ENCODE assay signal across 12 cellular contexts in the genomic region with DNA sequence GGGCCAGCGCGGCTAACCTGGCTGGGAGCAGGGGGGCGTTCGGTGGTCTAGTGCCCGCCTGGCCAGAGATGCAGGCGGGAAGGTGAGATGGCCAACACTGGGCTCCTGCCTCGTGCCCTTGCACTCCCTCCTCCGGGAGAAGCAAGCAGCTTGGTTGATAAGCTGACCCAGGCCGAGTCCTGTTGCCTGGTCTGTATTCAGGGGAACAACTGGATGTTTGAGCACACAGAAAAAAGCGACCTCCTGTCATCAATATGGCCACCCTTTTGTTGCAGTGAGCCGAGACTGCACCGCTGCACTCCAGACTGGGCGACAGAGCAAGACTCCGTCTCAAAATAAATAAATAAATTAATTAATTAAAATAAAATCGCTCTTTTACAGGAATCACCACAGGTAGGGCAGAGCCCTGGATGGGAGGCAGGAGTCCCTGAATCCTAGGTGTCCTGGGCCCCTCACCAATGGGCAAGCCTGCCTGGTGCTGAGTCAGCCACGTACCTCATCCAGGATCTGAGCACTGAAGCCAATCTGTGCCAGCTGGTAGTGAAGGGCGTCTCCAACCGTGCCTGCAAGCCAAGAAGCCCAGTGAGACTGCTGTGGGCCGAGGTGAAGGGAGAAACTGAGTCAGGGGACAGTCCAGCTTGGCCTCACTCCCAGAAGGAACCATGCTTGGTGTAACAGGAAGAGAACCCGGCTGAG. TPM values are rescaled to one million over a fixed set of nuclear protein-coding genes. Genes with fewer than 3 reads are reported as not detected.
DNase-seq lines count a peak whose midpoint lies in the region; TF ChIP-seq lines count a peak whose summit lies in the region.
"Had no signal": no experiment of that assay in that cellular context is flagged by ENCODE, and none has a peak within 500 bp of the region (broad histone marks: within the 10 kb centered on the region; RNA-seq: fewer than 3 reads in every experiment).

No MANE protein-coding gene starts in this region.

- DNase-seq in GM06990 (ENCODE audit: extremely low read depth, insufficient read length) (no peak), NCI-H69 (lab: John Stamatoyannopoulos, UW) (peak; percentile 55), epithelial cell of proximal tubule (ENCODE audit: low read depth) (no peak), prostate gland (ENCODE audit: low spot score) (no peak), GM20000 (ENCODE audit: low spot score) (no peak), dorsolateral prefrontal cortex (no peak), HK-2 (ENCODE audit: unreplicated experiment) (no peak)
- DNase-seq: gastrocnemius medialis, GOT3, Kasumi-1, SJCRH30 had no signal

- intact Hi-C loops in prostate gland (cut with DNase I) = no loop called here
- intact Hi-C loops in dorsolateral prefrontal cortex (cut with DNase I) = no loop called here

- H3K9me3 ChIP-seq in prostate gland = no peaks in the 10 kb centered on the region
- H3K9me3 ChIP-seq: gastrocnemius medialis, SJCRH30 had no signal

- H3K36me3 ChIP-seq in GM06990 (ENCODE audit: control insufficient read depth, insufficient read depth, low read length) (no peaks in the 10 kb centered on the region), prostate gland (no peaks in the 10 kb centered on the region)
- H3K36me3 ChIP-seq: gastrocnemius medialis, right atrium auricular region, SJCRH30 had no signal

- WGBS in prostate gland = 51% methylated on average over 15 of the region's 20 CpGs

- H3K27ac ChIP-seq in prostate gland = peak overlapping the region; percentile 73 to 80
- no peak overlapping the region for H3K27ac ChIP-seq in dorsolateral prefrontal cortex
- H3K27ac ChIP-seq: gastrocnemius medialis, right atrium auricular region, SJCRH30 had no signal

- H3K4me3 ChIP-seq in GM06990 (replicated peaks; ENCODE audit: low read depth, low read length) (peak overlapping the region; percentile 23; the same call in 1 of the 2 replicates), epithelial cell of proximal tubule (ENCODE audit: low read depth, low read length) (peak overlapping the region; percentile 40), prostate gland (peak overlapping the region; percentile 35 to 44), dorsolateral prefrontal cortex (peak overlapping the region in 3 of 59 donors; percentile 13 to 22 (median 17))
- H3K4me3 ChIP-seq: gastrocnemius medialis, SJCRH30 had no signal

- H3K4me1 ChIP-seq in prostate gland (replicated peaks) = no peaks in the 10 kb centered on the region
- H3K4me1 ChIP-seq: gastrocnemius medialis, SJCRH30 had no signal

- TF ChIP-seq POLR2A in prostate gland (IDR thresholded peaks at IDR 0.05) = no peak

- H3K27me3 ChIP-seq in GM06990 (replicated peaks; ENCODE audit: control insufficient read depth, insufficient read depth, low read length) (no peaks in the 10 kb centered on the region), prostate gland (replicated peaks; ENCODE audit: insufficient read depth) (no peaks in the 10 kb centered on the region), dorsolateral prefrontal cortex (peaks cover 0 to 3% (median 0%) of the 10 kb centered on the region in 45 donors)
- H3K27me3 ChIP-seq: right atrium auricular region, SJCRH30 had no signal

- TF ChIP-seq CTCF in GM06990 (IDR thresholded peaks at IDR 0.05; ENCODE audit: insufficient read depth, low read length, poor library complexity, severe bottlenecking) (no peak), epithelial cell of proximal tubule (conservative IDR thresholded peaks at IDR 0.05; ENCODE audit: low read depth, low read length) (no peak), prostate gland (IDR thresholded peaks at IDR 0.05) (no peak), GM20000 (IDR thresholded peaks at IDR 0.05; ENCODE audit: extremely low read depth, missing control alignments) (no peak), dorsolateral prefrontal cortex (IDR thresholded peaks at IDR 0.05 in 54 of 56, conservative IDR thresholded peaks at IDR 0.05 in 2 of 56; ENCODE audit: low read depth in 1 of 56, partially characterized antibody in 56 of 56) (no peak)

RNA-seq across cellular contexts. Expression of gene HASPIN, which starts 31.8 kb away (rescaled TPM):
- total RNA-seq in epithelial cell of proximal tubule = 12.3 and 15.4 TPM in 2 replicates
- total RNA-seq in prostate gland = 1 to 10 TPM; 1.0 to 3.9 TPM
- total RNA-seq in dorsolateral prefrontal cortex = under 1 TPM in 26 of 120 experiments, not detected in 94; 0.13 to 0.31 (median 0.18) TPM
- total RNA-seq: right atrium auricular region had no signal

RNA-seq across cellular contexts. Expression of gene ITGAE, which starts 45.5 kb away (rescaled TPM):
- total RNA-seq in epithelial cell of proximal tubule (36.0 and 61.0 TPM in 2 replicates), prostate gland (10 to 100 TPM; 16.2 to 27.6 TPM), dorsolateral prefrontal cortex (10 to 100 TPM; 11.5 to 27.0 (median 18.3) TPM)

RNA-seq across cellular contexts. Expression of gene P2RX5, which starts 59.5 kb away (rescaled TPM):
- 2.3 and 4.8 TPM in 2 replicates for total RNA-seq in epithelial cell of proximal tubule
- 1 to 10 TPM in 1 of 2 donors, not detected in 1; 6.3 TPM for total RNA-seq in prostate gland
- 10 to 100 TPM in 114 of 120 experiments, 1 to 10 TPM in 6; 3.8 to 27.6 (median 16.9) TPM for total RNA-seq in dorsolateral prefrontal cortex

Comparison
In these comparisons a context has a peak if more than half of its experiments do, and no peak if none do; other contexts are left out.
1. H3K27ac ChIP-seq: peak in prostate gland (2 of 2); none in dorsolateral prefrontal cortex (0 of 59).